Comparison of ENCODE assay signal across 1 cellular context in the genomic region with DNA sequence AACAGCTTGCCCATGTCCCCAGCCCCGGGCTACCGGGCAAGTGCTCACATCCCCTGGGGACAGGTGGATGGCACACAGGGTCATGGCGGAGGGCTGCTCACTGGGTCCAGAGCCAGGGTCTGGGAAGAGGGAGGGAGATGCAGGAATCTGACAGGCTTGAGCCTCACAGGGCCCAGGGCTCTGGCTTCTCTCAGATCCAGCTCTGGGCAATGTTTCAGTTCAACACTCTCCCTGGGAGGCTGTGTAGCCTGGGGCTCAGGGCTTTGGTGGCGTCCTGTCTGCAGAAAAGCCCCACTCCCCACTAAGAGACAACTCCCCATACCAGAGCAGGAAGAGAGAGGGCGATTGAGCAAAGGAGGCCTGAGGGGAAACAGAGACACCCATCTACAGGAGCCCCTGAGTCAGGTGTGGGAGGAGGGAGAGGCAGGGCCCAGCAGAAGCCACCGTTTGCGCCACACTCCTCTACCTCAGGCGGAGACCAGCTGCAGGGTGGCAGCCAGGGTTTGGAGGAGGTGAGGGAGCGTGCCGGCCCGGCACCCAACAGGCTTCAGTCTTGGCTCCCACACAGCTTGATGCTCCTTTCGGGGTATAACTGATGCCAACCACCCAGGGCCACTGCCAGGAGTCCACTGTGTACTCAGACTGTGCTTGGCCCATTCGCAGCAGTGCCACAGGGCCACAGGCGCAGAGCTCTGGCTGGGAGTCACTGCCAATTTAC.
TF ChIP-seq lines count a peak whose summit lies in the region.

No MANE protein-coding gene starts in this region.

TF ChIP-seq in SK-N-SH, 30 proteins besides CTCF, POLR2A, EP300 and RAD21 (continued from another document):
- TF ChIP-seq POLR2AphosphoS5 (IDR thresholded peaks at IDR 0.05; ENCODE audit: low read depth, low read length) (no peak), REST (IDR thresholded peaks at IDR 0.05; ENCODE audit: low read depth, low read length) (no peak), YY1 (IDR thresholded peaks at IDR 0.05; ENCODE audit: low read depth) (no peak), MAX (IDR thresholded peaks at IDR 0.05; ENCODE audit: low read depth) (no peak)
